ENCODE assay signal across 8 cellular contexts in genomic region chr1:36322085-36322785, GRCh38. TPM values are rescaled to one million over a fixed set of nuclear protein-coding genes. Genes with fewer than 3 reads are reported as not detected.
DNase-seq lines count a peak whose midpoint lies in the region; ATAC-seq and TF ChIP-seq lines count a peak whose summit lies in the region.

No MANE protein-coding gene starts in this region.

- no peaks in the 10 kb centered on the region for H3K9me3 ChIP-seq in BLaER1
- no peaks in the 10 kb centered on the region for H3K9me3 ChIP-seq in OCI-LY7 (ENCODE audit: low read length)
- no peaks in the 10 kb centered on the region for H3K9me3 ChIP-seq in fibroblast of lung (ENCODE audit: control insufficient read depth, insufficient read depth, low read depth, low read length)
- no peaks in the 10 kb centered on the region for H3K9me3 ChIP-seq in osteoblast (ENCODE audit: low read depth, low read length)

- TF ChIP-seq CTCF in OCI-LY7 (conservative IDR thresholded peaks at IDR 0.05; ENCODE audit: low read length) (no peak), fibroblast of lung (conservative IDR thresholded peaks at IDR 0.05 in 1 of 2, IDR thresholded peaks at IDR 0.05 in 1 of 2; ENCODE audit: low read depth in 1 of 2, low read length in 2 of 2) (no peak), osteoblast (IDR thresholded peaks at IDR 0.05; ENCODE audit: extremely low read depth, low read depth, low read length) (no peak)

- H3K9ac ChIP-seq in BLaER1: peak overlapping the region; percentile 79; the same call in 1 of the 2 replicates
- peak overlapping the region; percentile 94 for H3K9ac ChIP-seq in fibroblast of lung (ENCODE audit: insufficient read depth, low read length)

- CTCF ChIA-PET in OCI-LY7 (lab: Charles Lee; ENCODE audit: unreplicated experiment): interaction anchor here (0.6 kb wide), 2 partner anchors 20 to 236 kb away, joined by 3 read pairs; no protein-coding TSS in a partner anchor

- H3K9me2 ChIP-seq in OCI-LY7 (ENCODE audit: insufficient read depth, low read length): no peaks in the 10 kb centered on the region

- no peaks in the 10 kb centered on the region for H3K27me3 ChIP-seq in BLaER1
- no peaks in the 10 kb centered on the region for H3K27me3 ChIP-seq in fibroblast of lung (ENCODE audit: control insufficient read depth, insufficient read depth, low read length)
- no peaks in the 10 kb centered on the region for H3K27me3 ChIP-seq in osteoblast (ENCODE audit: insufficient read depth, low read length)

- H2AFZ ChIP-seq in OCI-LY7 (ENCODE audit: low read length) (no peak overlapping the region), fibroblast of lung (ENCODE audit: low read length) (no peak overlapping the region), osteoblast (ENCODE audit: low read length) (no peak overlapping the region)

- H3K27ac ChIP-seq in BLaER1 (no peak overlapping the region), OCI-LY7 (ENCODE audit: low read depth, low read length, poor library complexity, severe bottlenecking) (no peak overlapping the region), fibroblast of lung (ENCODE audit: insufficient read depth, low read length) (peak overlapping the region; percentile 96), osteoblast (ENCODE audit: low read depth, low read length) (peak overlapping the region; percentile 42)

- H3K79me2 ChIP-seq in OCI-LY7 (ENCODE audit: insufficient read depth, low read depth, low read length): no peaks in the 10 kb centered on the region
- H3K79me2 ChIP-seq in fibroblast of lung (ENCODE audit: control insufficient read depth, insufficient read depth, low read length): peaks cover 18% of the 10 kb centered on the region
- peaks cover 10% of the 10 kb centered on the region for H3K79me2 ChIP-seq in osteoblast (ENCODE audit: insufficient read depth, low read length)

- no peak for DNase-seq in OCI-LY7 (ENCODE audit: low spot score)
- DNase-seq in fibroblast of lung (ENCODE audit: low read depth in 2 of 2): peak in 1 of 2 donors; percentile 26
- DNase-seq in osteoblast (ENCODE audit: insufficient read length, low spot score, missing footprints): no peak
- no peak for DNase-seq in NCI-H510A treated with DMSO at 0.1 percent for 48 hours (lab: John Stamatoyannopoulos, UW)
- DNase-seq in activated effector memory CD4-positive, alpha-beta T cell treated with Interleukin-2 at 50 U/mL for 16 hours: no peak
- DNase-seq in DMS 273 (lab: John Stamatoyannopoulos, UW; ENCODE audit: unreplicated experiment): no peak

- H3K4me1 ChIP-seq in BLaER1 (peaks cover 53% of the 10 kb centered on the region), OCI-LY7 (ENCODE audit: insufficient read depth, low read length, poor library complexity, severe bottlenecking) (peaks cover 26% of the 10 kb centered on the region), fibroblast of lung (ENCODE audit: control insufficient read depth, extremely low read depth, insufficient read depth, low read length) (peaks cover 24% of the 10 kb centered on the region), osteoblast (ENCODE audit: insufficient read depth, low read length) (peaks cover 16% of the 10 kb centered on the region)

- intact Hi-C loops in OCI-LY7 (cut with micrococcal nuclease; ENCODE audit: unreplicated experiment): no loop called here

- H3K36me3 ChIP-seq in BLaER1: peaks cover 4% of the 10 kb centered on the region; the same call in 1 of the 2 replicates
- no peaks in the 10 kb centered on the region for H3K36me3 ChIP-seq in OCI-LY7 (ENCODE audit: insufficient read depth, low read length)
- peaks cover 10% of the 10 kb centered on the region for H3K36me3 ChIP-seq in fibroblast of lung (ENCODE audit: control insufficient read depth, insufficient read depth, low read length)
- H3K36me3 ChIP-seq in osteoblast (ENCODE audit: insufficient read depth, low read length): peaks cover 8% of the 10 kb centered on the region

- H4K20me1 ChIP-seq in BLaER1 (peaks cover 11% of the 10 kb centered on the region), OCI-LY7 (ENCODE audit: insufficient read depth, low read length) (no peaks in the 10 kb centered on the region), fibroblast of lung (ENCODE audit: control insufficient read depth, extremely low read depth, insufficient read depth, low read length) (no peaks in the 10 kb centered on the region), osteoblast (ENCODE audit: insufficient read depth, low read length) (peaks cover 8% of the 10 kb centered on the region)

- H3K4me2 ChIP-seq in BLaER1 (peak overlapping the region; percentile 97), OCI-LY7 (ENCODE audit: low read length) (peak overlapping the region; percentile 61; the same call in 1 of the 2 replicates), fibroblast of lung (ENCODE audit: extremely low read depth, insufficient read depth, low read length) (peak overlapping the region; percentile 95), osteoblast (ENCODE audit: insufficient read depth, low read length) (peak overlapping the region; percentile 71)

- POLR2A ChIA-PET in OCI-LY7 (lab: Charles Lee): interaction anchor here (0.6 kb wide), 2 partner anchors 138 to 1534 kb away, joined by 3 read pairs; no protein-coding TSS in a partner anchor

- no peak for ATAC-seq in HG03175 (IDR thresholded peaks at IDR 0.05; ENCODE audit: unreplicated experiment)

- H3K4me3 ChIP-seq in BLaER1 (peak overlapping the region; percentile 87), OCI-LY7 (ENCODE audit: low read depth, low read length, poor library complexity, severe bottlenecking) (no peak overlapping the region), fibroblast of lung (replicated peaks in 1 of 4; ENCODE audit: control extremely low read depth in 1 of 4, insufficient read depth in 1 of 4, low read depth in 3 of 4, low read length in 4 of 4) (peak overlapping the region; percentile 59 to 94 (median 87)), osteoblast (ENCODE audit: insufficient read depth, low read length) (peak overlapping the region; percentile 85)

- BruUV-seq in OCI-LY7 (replicated peaks; lab: Mats Ljungman, UMichigan): no TSS peak

RNA-seq across cellular contexts. Expression of gene EVA1B, which starts 1.2 kb away (rescaled TPM):
- total RNA-seq in OCI-LY7 (2014; rRNA removed; shearing (Covaris generic)): 0.57 and 2.0 TPM in 2 replicates
- total RNA-seq in OCI-LY7 (2022) (0.84 and 0.96 TPM in 2 replicates), fibroblast of lung (199 and 248 TPM in 2 replicates), osteoblast (119 and 135 TPM in 2 replicates)
- polyA plus RNA-seq in fibroblast of lung: 22.7 and 27.1 TPM in 2 replicates
- 104 and 144 TPM in 2 replicates for polyA plus RNA-seq in fibroblast of lung (2012)
- polyA minus RNA-seq in fibroblast of lung (ENCODE audit: low replicate concordance): 8.9 and 15.9 TPM in 2 replicates

RNA-seq across cellular contexts. Expression of gene SH3D21, which starts 16.1 kb away (rescaled TPM):
- 15.2 and 16.4 TPM in 2 replicates for total RNA-seq in OCI-LY7 (2014; rRNA removed; shearing (Covaris generic))
- total RNA-seq in OCI-LY7 (2022): 10.6 and 16.7 TPM in 2 replicates
- 2.8 and 3.3 TPM in 2 replicates for total RNA-seq in fibroblast of lung
- polyA plus RNA-seq in fibroblast of lung: 1.1 and 1.9 TPM in 2 replicates
- 2.0 and 3.7 TPM in 2 replicates for polyA plus RNA-seq in fibroblast of lung (2012)
- 1.3 and 1.7 TPM in 2 replicates for polyA minus RNA-seq in fibroblast of lung (ENCODE audit: low replicate concordance)
- 1.8 and 2.2 TPM in 2 replicates for total RNA-seq in osteoblast

Comparison
In these comparisons a context has a peak if more than half of its experiments do, and no peak if none do; other contexts are left out.
1. H3K27ac ChIP-seq: peak in fibroblast of lung (single experiment) and osteoblast (single experiment); none in BLaER1 (single experiment) and OCI-LY7 (single experiment).
2. RNA of gene EVA1B, which starts 1.2 kb away (total RNA-seq): 199 to 248 TPM in fibroblast of lung and 119 to 135 TPM in osteoblast; 0.57 to 2.0 TPM in OCI-LY7; every median in the first group is over 10 times any median in the second.
3. Peak in every context shown above with its lines, with median percentiles within 50 percentile points of each other: H3K4me2 ChIP-seq.